In genomic region chr11:128726464-128727139, GRCh38 we compare ENCODE assay signal across 9 cellular contexts. TPM values are rescaled to one million over a fixed set of nuclear protein-coding genes. Genes with fewer than 3 reads are reported as not detected.
DNase-seq lines count a peak whose midpoint lies in the region; ATAC-seq and TF ChIP-seq lines count a peak whose summit lies in the region.
"Had no signal": no experiment of that assay in that cellular context is flagged by ENCODE, and none has a peak within 500 bp of the region (broad histone marks: within the 10 kb centered on the region; RNA-seq: fewer than 3 reads in every experiment).

No MANE protein-coding gene starts in this region.

- CTCF ChIA-PET in activated naive CD4-positive, alpha-beta T cell treated with anti-CD3 and anti-CD28 coated beads, Interleukin-2, amount 10 ng/mL, durations not matched to agents 7 days and 5 days (lab: Charles Lee): interaction anchor here (1.1 to 4.3 kb wide), 5 partner anchors 9 to 31 kb away, joined by 3 to 14 read pairs (median 4); no protein-coding TSS in a partner anchor

- peaks cover 59% of the 10 kb centered on the region for H3K36me3 ChIP-seq in DOHH2 (ENCODE audit: control insufficient read depth, low read length)
- H3K36me3 ChIP-seq in KMS-11 (ENCODE audit: insufficient read depth): no peaks in the 10 kb centered on the region
- H3K36me3 ChIP-seq in neural progenitor cell: no peaks in the 10 kb centered on the region
- H3K36me3 ChIP-seq: tibial artery had no signal

- H3K4me1 ChIP-seq in DOHH2 (ENCODE audit: control insufficient read depth, low read length) (peaks cover 100% of the 10 kb centered on the region), KMS-11 (ENCODE audit: low read depth, poor library complexity, severe bottlenecking) (peaks cover 84% of the 10 kb centered on the region), neural progenitor cell (peaks cover 23% of the 10 kb centered on the region)

- H3K9me2 ChIP-seq in DOHH2 (replicated peaks; ENCODE audit: control insufficient read depth, low read length): no peaks in the 10 kb centered on the region

- H3K4me1 Mint-ChIP-seq in activated naive CD4-positive, alpha-beta T cell treated with anti-CD3 and anti-CD28 coated beads, Interleukin-2, amount 10 ng/mL, durations not matched to agents 7 days and 5 days: peaks cover 99% of the 10 kb centered on the region
- peaks cover 36% of the 10 kb centered on the region for H3K4me1 Mint-ChIP-seq in neural progenitor cell

- H3K4me2 ChIP-seq in DOHH2 (ENCODE audit: low read length) (peak overlapping the region; percentile 95), KMS-11 (peak overlapping the region; percentile 71), neural progenitor cell (no peak overlapping the region)

- no peaks in the 10 kb centered on the region for H3K9me3 Mint-ChIP-seq in activated naive CD4-positive, alpha-beta T cell treated with anti-CD3 and anti-CD28 coated beads, Interleukin-2, amount 10 ng/mL, durations not matched to agents 7 days and 5 days
- H3K9me3 Mint-ChIP-seq in neural progenitor cell: no peaks in the 10 kb centered on the region

- H3K4me3 ChIP-seq in DOHH2 (ENCODE audit: low read length) (peak overlapping the region; percentile 71), KMS-11 (IDR thresholded peaks at IDR 0.05; ENCODE audit: insufficient read depth, low read depth, low read length) (no peak overlapping the region), neural progenitor cell (no peak overlapping the region)
- H3K4me3 ChIP-seq: tibial artery had no signal

- H3K9me3 ChIP-seq in DOHH2 (ENCODE audit: control insufficient read depth, insufficient read depth, low read length): no peaks in the 10 kb centered on the region
- H3K9me3 ChIP-seq in neural progenitor cell (ENCODE audit: low read depth): no peaks in the 10 kb centered on the region
- H3K9me3 ChIP-seq: tibial artery had no signal

- H3K27ac Mint-ChIP-seq in activated naive CD4-positive, alpha-beta T cell treated with anti-CD3 and anti-CD28 coated beads, Interleukin-2, amount 10 ng/mL, durations not matched to agents 7 days and 5 days: peak overlapping the region; percentile 97
- no peak overlapping the region for H3K27ac Mint-ChIP-seq in neural progenitor cell

- peak; percentile 71 for DNase-seq in activated naive CD4-positive, alpha-beta T cell treated with anti-CD3 and anti-CD28 coated beads, Interleukin-2, amount 10 ng/mL, durations not matched to agents 7 days and 5 days
- peak; percentile 17 to 33 for DNase-seq in stimulated activated CD4-positive, alpha-beta T cell treated with anti-CD3 and anti-CD28 coated beads, Interleukin-4, amount 100 ng/mL, for 4 hours
- DNase-seq in hypothalamus (lab: John Stamatoyannopoulos, UW) (no peak), ureter (ENCODE audit: low spot score) (no peak), neural progenitor cell (ENCODE audit: low spot score) (no peak)

- H3F3A ChIP-seq in DOHH2 (ENCODE audit: control insufficient read depth, insufficient read depth): peaks cover 25% of the 10 kb centered on the region
- H3F3A ChIP-seq in neural progenitor cell (ENCODE audit: low read depth): peaks cover 9% of the 10 kb centered on the region

- H3K27ac ChIP-seq in DOHH2 (ENCODE audit: low read depth, low read length): peak overlapping the region; percentile 95
- peak overlapping the region; percentile 85 for H3K27ac ChIP-seq in KMS-11
- H3K27ac ChIP-seq in neural progenitor cell: no peak overlapping the region
- H3K27ac ChIP-seq: tibial artery had no signal

- peak; percentile 38 for ATAC-seq in GM21447 (IDR thresholded peaks at IDR 0.05; ENCODE audit: unreplicated experiment)

- H3K27me3 Mint-ChIP-seq in activated naive CD4-positive, alpha-beta T cell treated with anti-CD3 and anti-CD28 coated beads, Interleukin-2, amount 10 ng/mL, durations not matched to agents 7 days and 5 days: no peaks in the 10 kb centered on the region
- peaks cover 19% of the 10 kb centered on the region for H3K27me3 Mint-ChIP-seq in neural progenitor cell (ENCODE audit: insufficient read depth, low read depth)

- H3K9ac ChIP-seq in KMS-11 (peak overlapping the region; percentile 32; the same call in 1 of the 2 replicates), neural progenitor cell (no peak overlapping the region)

- H2AFZ ChIP-seq in KMS-11 (ENCODE audit: low read depth) (no peak overlapping the region), neural progenitor cell (replicated peaks) (no peak overlapping the region)

- H3K27me3 ChIP-seq in DOHH2 (ENCODE audit: control insufficient read depth, low read length) (no peaks in the 10 kb centered on the region), KMS-11 (ENCODE audit: insufficient read depth, low read depth) (no peaks in the 10 kb centered on the region), neural progenitor cell (peaks cover 17% of the 10 kb centered on the region)
- H3K27me3 ChIP-seq: tibial artery had no signal

- H3K4me3 Mint-ChIP-seq in activated naive CD4-positive, alpha-beta T cell treated with anti-CD3 and anti-CD28 coated beads, Interleukin-2, amount 10 ng/mL, durations not matched to agents 7 days and 5 days: peak overlapping the region; percentile 76
- H3K4me3 Mint-ChIP-seq in neural progenitor cell: no peak overlapping the region

- H4K20me1 ChIP-seq in DOHH2 (ENCODE audit: control insufficient read depth, insufficient read depth, low read depth, low read length) (peaks cover under 1% of the 10 kb centered on the region; the same call in 1 of the 2 replicates), KMS-11 (ENCODE audit: insufficient read depth) (no peaks in the 10 kb centered on the region), neural progenitor cell (ENCODE audit: low read depth) (no peaks in the 10 kb centered on the region)

- H3K36me3 Mint-ChIP-seq in activated naive CD4-positive, alpha-beta T cell treated with anti-CD3 and anti-CD28 coated beads, Interleukin-2, amount 10 ng/mL, durations not matched to agents 7 days and 5 days: peaks cover 62% of the 10 kb centered on the region
- H3K36me3 Mint-ChIP-seq in neural progenitor cell: no peaks in the 10 kb centered on the region

- H3K79me2 ChIP-seq in DOHH2 (ENCODE audit: control insufficient read depth, low read length): peaks cover 86% of the 10 kb centered on the region
- H3K79me2 ChIP-seq in KMS-11 (ENCODE audit: insufficient read depth, low read depth): peaks cover 15% of the 10 kb centered on the region; the same call in 1 of the 2 replicates
- H3K79me2 ChIP-seq in neural progenitor cell (ENCODE audit: low read depth): no peaks in the 10 kb centered on the region

- TF ChIP-seq CTCF in DOHH2 (IDR thresholded peaks at IDR 0.05; ENCODE audit: low read depth, low read length, poor library complexity, severe bottlenecking) (no peak), KMS-11 (conservative IDR thresholded peaks at IDR 0.05; ENCODE audit: low read depth, low read length) (no peak), neural progenitor cell (IDR thresholded peaks at IDR 0.05) (no peak)

RNA-seq across cellular contexts. Expression of gene FLI1, which starts 32.7 kb away (rescaled TPM):
- total RNA-seq in ureter: 19.1 TPM
- total RNA-seq in neural progenitor cell (ENCODE audit: low replicate concordance): not detected in 2 replicates

Comparison
In these comparisons a context has a peak if more than half of its experiments do, and no peak if none do; other contexts are left out.
1. DNase-seq: peak in activated naive CD4-positive, alpha-beta T cell treated with anti-CD3 and anti-CD28 coated beads, Interleukin-2, amount 10 ng/mL, durations not matched to agents 7 days and 5 days (single experiment) and stimulated activated CD4-positive, alpha-beta T cell treated with anti-CD3 and anti-CD28 coated beads, Interleukin-4, amount 100 ng/mL, for 4 hours (2 of 2); none in hypothalamus (0 of 51), ureter (single experiment) and neural progenitor cell (single experiment).
2. RNA of gene FLI1, which starts 32.7 kb away (total RNA-seq): 19.1 TPM in ureter (single experiment); not detected in neural progenitor cell; every median in the first group is over 10 times any median in the second.